In genomic region chr6:46023216-46023915, GRCh38 we compare ENCODE assay signal across 21 cellular contexts. TPM values are rescaled to one million over a fixed set of nuclear protein-coding genes. Genes with fewer than 3 reads are reported as not detected.
DNase-seq lines count a peak whose midpoint lies in the region; ATAC-seq and TF ChIP-seq lines count a peak whose summit lies in the region.
"Had no signal": no experiment of that assay in that cellular context is flagged by ENCODE, and none has a peak within 500 bp of the region (broad histone marks: within the 10 kb centered on the region; RNA-seq: fewer than 3 reads in every experiment).

No MANE protein-coding gene starts in this region.

- H3K27ac ChIP-seq in esophagus muscularis mucosa (replicated peaks in 1 of 4): no peak overlapping the region
- peak overlapping the region in 1 of 4 donors; percentile 58 for H3K27ac ChIP-seq in tibial nerve
- H3K27ac ChIP-seq: A549; BLaER1 treated with 17β-estradiol and CSF1 and Interleukin-3, amounts not matched to agents 10 nM and 100 nM had no signal

- no peak for TF ChIP-seq EP300 in esophagus muscularis mucosa (IDR thresholded peaks at IDR 0.05)
- TF ChIP-seq EP300 in tibial nerve (IDR thresholded peaks at IDR 0.05): peak in 1 of 2 donors; percentile 75

- intact Hi-C loops in Right ventricle myocardium superior (cut with DNase I) (no loop called here), cardiac septum (cut with DNase I) (no loop called here), esophagus muscularis mucosa (cut with DNase I) (no loop called here)

- H3K4me1 ChIP-seq in esophagus muscularis mucosa (peaks cover 0 to 14% (median 5%) of the 10 kb centered on the region in 4 donors), tibial nerve (peaks cover 0 to 6% (median 0%) of the 10 kb centered on the region in 4 donors)
- H3K4me1 ChIP-seq: A549 had no signal

- TF ChIP-seq CTCF in esophagus muscularis mucosa (IDR thresholded peaks at IDR 0.05): no peak
- no peak for TF ChIP-seq CTCF in tibial nerve (IDR thresholded peaks at IDR 0.05)

- H3K9me3 ChIP-seq in esophagus muscularis mucosa (no peaks in the 10 kb centered on the region), tibial nerve (no peaks in the 10 kb centered on the region)
- H3K9me3 ChIP-seq: A549 had no signal

- H3K36me3 ChIP-seq in esophagus muscularis mucosa (no peaks in the 10 kb centered on the region), tibial nerve (no peaks in the 10 kb centered on the region)
- H3K36me3 ChIP-seq: BLaER1 treated with 17β-estradiol and CSF1 and Interleukin-3, amounts not matched to agents 10 nM and 100 nM had no signal

- WGBS in esophagus muscularis mucosa: 32% methylated on average over 3 of the region's 3 CpGs
- WGBS in tibial nerve, 2 donors: 55 to 60% methylated on average over 3 of the region's 3 CpGs

- DNase-seq in Right ventricle myocardium superior (no peak), cardiac septum (ENCODE audit: low spot score) (no peak), esophagus muscularis mucosa (ENCODE audit: extremely low spot score) (peak; percentile 79), iris pigment epithelial cell (ENCODE audit: low read depth) (peak; percentile 39), tibial nerve (ENCODE audit: low spot score in 2 of 2) (peak; percentile 25 to 74), mucosa of gallbladder (ENCODE audit: low spot score) (no peak), Kasumi-1 (lab: John Stamatoyannopoulos, UW) (no peak)
- DNase-seq: activated naive CD4-positive, alpha-beta T cell treated with Interleukin-2 at 50 U/mL for 16 hours; amniotic stem cell; caudate nucleus; dermis blood vessel endothelial cell; kidney; mesenchymal stem cell; NCI-H1417; NCI-H2171; nucleus accumbens; SHP77 treated with DMSO at 0.1 percent for 48 hours; substantia nigra had no signal

- TF ChIP-seq POLR2A in esophagus muscularis mucosa (IDR thresholded peaks at IDR 0.05; ENCODE audit: low read depth) (no peak), tibial nerve (IDR thresholded peaks at IDR 0.05) (no peak)

- ATAC-seq in Right ventricle myocardium superior (ENCODE audit: poor library complexity) (peak; percentile 82), GM18870 (IDR thresholded peaks at IDR 0.05; ENCODE audit: unreplicated experiment) (no peak)
- ATAC-seq: A549 had no signal

- H3K4me3 ChIP-seq in esophagus muscularis mucosa: no peak overlapping the region
- no peak overlapping the region for H3K4me3 ChIP-seq in tibial nerve
- H3K4me3 ChIP-seq: A549; BLaER1 treated with 17β-estradiol and CSF1 and Interleukin-3, amounts not matched to agents 10 nM and 100 nM had no signal

- H3K27me3 ChIP-seq in esophagus muscularis mucosa: no peaks in the 10 kb centered on the region
- no peaks in the 10 kb centered on the region for H3K27me3 ChIP-seq in tibial nerve
- H3K27me3 ChIP-seq: BLaER1 treated with 17β-estradiol and CSF1 and Interleukin-3, amounts not matched to agents 10 nM and 100 nM had no signal

RNA-seq across cellular contexts. Expression of gene CLIC5, which starts 7.7 kb away (rescaled TPM):
- total RNA-seq in Right ventricle myocardium superior (279 TPM), cardiac septum (376 TPM), esophagus muscularis mucosa (1 to 10 TPM; 5.3 to 7.2 (median 6.3) TPM), tibial nerve (10 to 100 TPM in 3 of 4 donors, 1 to 10 TPM in 1; 6.6 to 47.2 (median 34.8) TPM), mucosa of gallbladder (27.6 TPM)

Comparison
In these comparisons a context has a peak if more than half of its experiments do, and no peak if none do; other contexts are left out.
1. DNase-seq: peak in esophagus muscularis mucosa (single experiment), iris pigment epithelial cell (single experiment) and tibial nerve (2 of 2); none in Right ventricle myocardium superior (single experiment), cardiac septum (single experiment), mucosa of gallbladder (single experiment) and Kasumi-1 (0 of 2).